In genomic region chr16:67872631-67873434, GRCh38 we compare ENCODE assay signal across 8 cellular contexts. TPM values are rescaled to one million over a fixed set of nuclear protein-coding genes. Genes with fewer than 3 reads are reported as not detected.
DNase-seq lines count a peak whose midpoint lies in the region; ATAC-seq and TF ChIP-seq lines count a peak whose summit lies in the region.

Gene EDC4 (plus strand): TSS chr16:67873052. CDS start chr16:67873262, 210 bp downstream.

- peaks cover 17% of the 10 kb centered on the region for H3K4me1 ChIP-seq in SJSA1 (replicated peaks)
- H3K4me1 ChIP-seq in foreskin keratinocyte, result peaks cover 7% of the 10 kb centered on the region
- peaks cover 9% of the 10 kb centered on the region for H3K4me1 ChIP-seq in neural progenitor cell
- H3K4me1 ChIP-seq in stomach smooth muscle (ENCODE audit: control insufficient read depth, insufficient read depth, low read length), result peaks cover 29% of the 10 kb centered on the region

- H3K9me3 ChIP-seq in SJSA1 (replicated peaks), result no peaks in the 10 kb centered on the region
- no peaks in the 10 kb centered on the region for H3K9me3 ChIP-seq in neural progenitor cell (ENCODE audit: low read depth)
- H3K9me3 ChIP-seq in stomach smooth muscle (ENCODE audit: control insufficient read depth in 2 of 2, low read length in 2 of 2), result no peaks in the 10 kb centered on the region

- H3K36me3 ChIP-seq in SJSA1 (peaks cover 85% of the 10 kb centered on the region), neural progenitor cell (no peaks in the 10 kb centered on the region), stomach smooth muscle (ENCODE audit: control insufficient read depth in 2 of 2, insufficient read depth in 2 of 2, low read length in 2 of 2) (peaks cover 23 to 38% of the 10 kb centered on the region in 2 donors)

- H3K4me1 Mint-ChIP-seq in neural progenitor cell, result peaks cover 18% of the 10 kb centered on the region

- ATAC-seq in GM19455 (IDR thresholded peaks at IDR 0.05; ENCODE audit: unreplicated experiment) (peak; percentile 73), foreskin keratinocyte (peak; percentile 66)

- peaks cover 32% of the 10 kb centered on the region for H3F3A ChIP-seq in neural progenitor cell (ENCODE audit: low read depth)

- TF ChIP-seq CTCF in foreskin keratinocyte (conservative IDR thresholded peaks at IDR 0.05) (no peak), neural progenitor cell (IDR thresholded peaks at IDR 0.05) (no peak)

- peak within 1 kb of the TSS; percentile 89 for H3K9ac ChIP-seq in neural progenitor cell
- peak within 1 kb of the TSS; percentile 90 to 92 for H3K9ac ChIP-seq in stomach smooth muscle (ENCODE audit: low read length in 2 of 2)

- peaks cover 14% of the 10 kb centered on the region for H4K20me1 ChIP-seq in neural progenitor cell (ENCODE audit: low read depth)

- peak within 1 kb of the TSS; percentile 97 for H3K4me2 ChIP-seq in neural progenitor cell

- peaks cover 5% of the 10 kb centered on the region for H3K27me3 Mint-ChIP-seq in neural progenitor cell (ENCODE audit: insufficient read depth, low read depth)

- peak within 1 kb of the TSS; percentile 83 for H3K27ac Mint-ChIP-seq in neural progenitor cell

- no peaks in the 10 kb centered on the region for H3K9me3 Mint-ChIP-seq in neural progenitor cell

- H3K79me2 ChIP-seq in neural progenitor cell (ENCODE audit: low read depth), result peaks cover 30% of the 10 kb centered on the region

- peaks cover 11% of the 10 kb centered on the region for H3K36me3 Mint-ChIP-seq in neural progenitor cell

- peak within 1 kb of the TSS; percentile 96 for H3K4me3 Mint-ChIP-seq in neural progenitor cell

- peak within 1 kb of the TSS; percentile 73 for H3K27ac ChIP-seq in SJSA1
- H3K27ac ChIP-seq in foreskin keratinocyte, result peak within 1 kb of the TSS; percentile 18
- H3K27ac ChIP-seq in neural progenitor cell, result peak within 1 kb of the TSS; percentile 11
- peak within 1 kb of the TSS; percentile 70 for H3K27ac ChIP-seq in stomach smooth muscle (ENCODE audit: low read length)

- peak within 1 kb of the TSS; percentile 94 for H2AFZ ChIP-seq in neural progenitor cell (replicated peaks)

- H3K27me3 ChIP-seq in SJSA1 (replicated peaks) (no peaks in the 10 kb centered on the region), foreskin keratinocyte (no peaks in the 10 kb centered on the region), neural progenitor cell (no peaks in the 10 kb centered on the region), stomach smooth muscle (ENCODE audit: control insufficient read depth in 1 of 2, insufficient read depth in 2 of 2, low read length in 2 of 2) (no peaks in the 10 kb centered on the region)

- H3K4me3 ChIP-seq in SJSA1 (peak within 1 kb of the TSS; percentile 94), neural progenitor cell (peak within 1 kb of the TSS; percentile 95), stomach smooth muscle (ENCODE audit: low read length in 2 of 2) (peak within 1 kb of the TSS; percentile 83 to 93)

- DNase-seq in COR-L47 (lab: John Stamatoyannopoulos, UW) (peak; percentile 62), HT1080 (ENCODE audit: low read depth) (peak; percentile 67), SJSA1 (ENCODE audit: low read depth in 1 of 2, low spot score in 2 of 2) (peak; percentile 80 to 86), foreskin keratinocyte (no peak), neural progenitor cell (ENCODE audit: low spot score) (peak; percentile 75)
- peak; percentile 42 to 83 (median 74) for DNase-seq in activated naive CD4-positive, alpha-beta T cell (lab: John Stamatoyannopoulos, UW)

RNA-seq across cellular contexts. Expression of gene EDC4, which starts in this region (rescaled TPM):
- 64.5 and 78.1 TPM in 2 replicates for total RNA-seq in HT1080 (2014; rRNA removed; shearing (Covaris generic))
- 26.0 and 28.7 TPM in 2 replicates for polyA plus RNA-seq in HT1080 (2015; cell fraction: cytosol; rRNA removed)
- polyA plus RNA-seq in HT1080 (2015; cell fraction: nucleus; rRNA removed), result 138 and 140 TPM in 2 replicates
- total RNA-seq in SJSA1 (2014; rRNA removed; shearing (Covaris generic)), result 52.2 and 76.1 TPM in 2 replicates
- total RNA-seq in foreskin keratinocyte (52.4 and 53.6 TPM in 2 replicates), neural progenitor cell (ENCODE audit: low replicate concordance) (32.7 and 54.2 TPM in 2 replicates)
- polyA plus RNA-seq in foreskin keratinocyte, result 34.1 and 39.6 TPM in 2 replicates

Comparison
In these comparisons a context has a peak if more than half of its experiments do, and no peak if none do; other contexts are left out.
1. DNase-seq: peak in COR-L47 (single experiment), HT1080 (single experiment), SJSA1 (2 of 2), activated naive CD4-positive, alpha-beta T cell (4 of 4) and neural progenitor cell (single experiment); none in foreskin keratinocyte (0 of 2).
2. H3K27ac ChIP-seq: peak in every context shown above with its lines; median percentile 73 in SJSA1; 70 in stomach smooth muscle; 18 in foreskin keratinocyte; 11 in neural progenitor cell.
3. Peak in every context shown above with its lines, with median percentiles within 50 percentile points of each other: H3K4me3 ChIP-seq.